In genomic region chr17:78378225-78379133, GRCh38 we compare ENCODE assay signal across 8 cellular contexts. TPM values are rescaled to one million over a fixed set of nuclear protein-coding genes. Genes with fewer than 3 reads are reported as not detected.
A peak's percentile ranks its signal among the peaks of the same experiment; 100 is the strongest.
DNase-seq lines count a peak whose midpoint lies in the region; ATAC-seq and TF ChIP-seq lines count a peak whose summit lies in the region.

A gene with protein sequence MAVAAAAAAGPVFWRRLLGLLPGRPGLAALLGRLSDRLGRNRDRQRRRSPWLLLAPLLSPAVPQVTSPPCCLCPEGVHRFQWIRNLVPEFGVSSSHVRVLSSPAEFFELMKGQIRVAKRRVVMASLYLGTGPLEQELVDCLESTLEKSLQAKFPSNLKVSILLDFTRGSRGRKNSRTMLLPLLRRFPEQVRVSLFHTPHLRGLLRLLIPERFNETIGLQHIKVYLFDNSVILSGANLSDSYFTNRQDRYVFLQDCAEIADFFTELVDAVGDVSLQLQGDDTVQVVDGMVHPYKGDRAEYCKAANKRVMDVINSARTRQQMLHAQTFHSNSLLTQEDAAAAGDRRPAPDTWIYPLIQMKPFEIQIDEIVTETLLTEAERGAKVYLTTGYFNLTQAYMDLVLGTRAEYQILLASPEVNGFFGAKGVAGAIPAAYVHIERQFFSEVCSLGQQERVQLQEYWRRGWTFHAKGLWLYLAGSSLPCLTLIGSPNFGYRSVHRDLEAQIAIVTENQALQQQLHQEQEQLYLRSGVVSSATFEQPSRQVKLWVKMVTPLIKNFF (plus strand): TSS chr17:78378649. CDS start chr17:78378666, 17 bp downstream.

- H3K4me1 Mint-ChIP-seq in activated T-helper 17 cell treated with anti-CD3 and anti-CD28 coated beads, Interleukin-2, amount 50 U/mL, for 72 hours, result peaks cover 30% of the 10 kb centered on the region
- H3K4me1 Mint-ChIP-seq in naive thymus-derived CD8-positive, alpha-beta T cell, result peaks cover 21 to 48% (median 44%) of the 10 kb centered on the region in 4 donors

- H3K27ac Mint-ChIP-seq in activated T-helper 17 cell treated with anti-CD3 and anti-CD28 coated beads, Interleukin-2, amount 50 U/mL, for 72 hours, result peak within 1 kb of the TSS; percentile 99
- peak within 1 kb of the TSS; percentile 71 to 95 (median 94) for H3K27ac Mint-ChIP-seq in naive thymus-derived CD8-positive, alpha-beta T cell

- no peak for TF ChIP-seq CTCF in fibroblast of lung (conservative IDR thresholded peaks at IDR 0.05 in 1 of 2, IDR thresholded peaks at IDR 0.05 in 1 of 2; ENCODE audit: low read depth in 1 of 2, low read length in 2 of 2)

- DNase-seq in NCI-H82 (lab: John Stamatoyannopoulos, UW) (peak; percentile 85), NCI-H82 treated with DMSO at 0.1 percent for 48 hours (lab: John Stamatoyannopoulos, UW; ENCODE audit: unreplicated experiment) (no peak), HT-29 (ENCODE audit: low spot score) (peak; percentile 58), RKO (ENCODE audit: low spot score) (peak; percentile 78), fibroblast of lung (ENCODE audit: low read depth in 2 of 2) (peak; percentile 71 to 72)
- peak; percentile 66 to 91 (median 80) for DNase-seq in naive thymus-derived CD8-positive, alpha-beta T cell
- peak; percentile 77 for DNase-seq in stimulated activated naive CD4-positive, alpha-beta T cell treated with Interleukin-2 at 50 U/mL for 16 hours (lab: John Stamatoyannopoulos, UW)

- POLR2A ChIA-PET in naive thymus-derived CD8-positive, alpha-beta T cell (lab: Charles Lee), result interaction anchor here (0.6 to 2.2 kb wide), 14 partner anchors 13 to 464 kb away, joined by 3 to 9 read pairs (median 5); no protein-coding TSS in a partner anchor

- peaks cover 50% of the 10 kb centered on the region for H3K4me1 ChIP-seq in fibroblast of lung (ENCODE audit: control insufficient read depth, extremely low read depth, insufficient read depth, low read length)

- ATAC-seq in activated T-helper 17 cell treated with anti-CD3 and anti-CD28 coated beads, Interleukin-2, amount 50 U/mL, for 72 hours (replicated peaks), result peak; percentile 22
- peak; percentile 80 to 82 for ATAC-seq in naive thymus-derived CD8-positive, alpha-beta T cell

- no peaks in the 10 kb centered on the region for H3K27me3 ChIP-seq in fibroblast of lung (ENCODE audit: control insufficient read depth, insufficient read depth, low read length)

- no peaks in the 10 kb centered on the region for H3K27me3 Mint-ChIP-seq in activated T-helper 17 cell treated with anti-CD3 and anti-CD28 coated beads, Interleukin-2, amount 50 U/mL, for 72 hours
- H3K27me3 Mint-ChIP-seq in naive thymus-derived CD8-positive, alpha-beta T cell, result no peaks in the 10 kb centered on the region

- H4K20me1 ChIP-seq in fibroblast of lung (ENCODE audit: control insufficient read depth, extremely low read depth, insufficient read depth, low read length), result no peaks in the 10 kb centered on the region

- peak within 1 kb of the TSS; percentile 100 for H3K9ac ChIP-seq in fibroblast of lung (ENCODE audit: insufficient read depth, low read length)

- H3K4me3 Mint-ChIP-seq in activated T-helper 17 cell treated with anti-CD3 and anti-CD28 coated beads, Interleukin-2, amount 50 U/mL, for 72 hours, result peak within 1 kb of the TSS; percentile 86
- H3K4me3 Mint-ChIP-seq in naive thymus-derived CD8-positive, alpha-beta T cell, result peak within 1 kb of the TSS; percentile 85 to 97 (median 94)

- H3K36me3 ChIP-seq in fibroblast of lung (ENCODE audit: control insufficient read depth, insufficient read depth, low read length), result peaks cover 2% of the 10 kb centered on the region

- H3K79me2 ChIP-seq in fibroblast of lung (ENCODE audit: control insufficient read depth, insufficient read depth, low read length), result peaks cover 46% of the 10 kb centered on the region

- no peaks in the 10 kb centered on the region for H3K9me3 Mint-ChIP-seq in activated T-helper 17 cell treated with anti-CD3 and anti-CD28 coated beads, Interleukin-2, amount 50 U/mL, for 72 hours
- H3K9me3 Mint-ChIP-seq in naive thymus-derived CD8-positive, alpha-beta T cell, result no peaks in the 10 kb centered on the region

- H3K9me3 ChIP-seq in fibroblast of lung (ENCODE audit: control insufficient read depth, insufficient read depth, low read depth, low read length), result no peaks in the 10 kb centered on the region

- peak within 1 kb of the TSS; percentile 91 for H3K4me2 ChIP-seq in fibroblast of lung (ENCODE audit: extremely low read depth, insufficient read depth, low read length)

- H2AFZ ChIP-seq in fibroblast of lung (ENCODE audit: low read length), result peak within 1 kb of the TSS; percentile 43

- peak within 1 kb of the TSS; percentile 99 for H3K27ac ChIP-seq in fibroblast of lung (ENCODE audit: insufficient read depth, low read length)

- peak within 1 kb of the TSS; percentile 90 to 95 (median 92) for H3K4me3 ChIP-seq in fibroblast of lung (replicated peaks in 1 of 4; ENCODE audit: control extremely low read depth in 1 of 4, insufficient read depth in 1 of 4, low read depth in 3 of 4, low read length in 4 of 4)

- peaks cover 42% of the 10 kb centered on the region for H3K36me3 Mint-ChIP-seq in activated T-helper 17 cell treated with anti-CD3 and anti-CD28 coated beads, Interleukin-2, amount 50 U/mL, for 72 hours (ENCODE audit: low read depth)
- peaks cover 0 to 27% (median 0%) of the 10 kb centered on the region in 3 donors for H3K36me3 Mint-ChIP-seq in naive thymus-derived CD8-positive, alpha-beta T cell

RNA-seq across cellular contexts. Expression of the gene that starts here (rescaled TPM):
- 23.0 and 30.7 TPM in 2 replicates for total RNA-seq in HT-29 (2014; rRNA removed; shearing (Covaris generic))
- 100 to 1,000 TPM in 1 of 2 donors, 10 to 100 TPM in 1; 76.1 to 101 TPM for total RNA-seq in activated T-helper 17 cell treated with anti-CD3 and anti-CD28 coated beads, Interleukin-2, amount 50 U/mL, for 72 hours
- total RNA-seq in fibroblast of lung, result 29.8 and 34.5 TPM in 2 replicates
- polyA plus RNA-seq in fibroblast of lung, result 21.7 and 22.4 TPM in 2 replicates
- 16.6 and 21.3 TPM in 2 replicates for polyA plus RNA-seq in fibroblast of lung (2012)
- 27.9 and 37.7 TPM in 2 replicates for polyA minus RNA-seq in fibroblast of lung (ENCODE audit: low replicate concordance)
- 10 to 100 TPM; 72.5 to 73.4 TPM for total RNA-seq in naive thymus-derived CD8-positive, alpha-beta T cell
- polyA plus RNA-seq in naive thymus-derived CD8-positive, alpha-beta T cell, result 10 to 100 TPM; 24.3 to 46.6 (median 32.7) TPM
